1 cellular context compared by ENCODE assay signal in the genomic region with DNA sequence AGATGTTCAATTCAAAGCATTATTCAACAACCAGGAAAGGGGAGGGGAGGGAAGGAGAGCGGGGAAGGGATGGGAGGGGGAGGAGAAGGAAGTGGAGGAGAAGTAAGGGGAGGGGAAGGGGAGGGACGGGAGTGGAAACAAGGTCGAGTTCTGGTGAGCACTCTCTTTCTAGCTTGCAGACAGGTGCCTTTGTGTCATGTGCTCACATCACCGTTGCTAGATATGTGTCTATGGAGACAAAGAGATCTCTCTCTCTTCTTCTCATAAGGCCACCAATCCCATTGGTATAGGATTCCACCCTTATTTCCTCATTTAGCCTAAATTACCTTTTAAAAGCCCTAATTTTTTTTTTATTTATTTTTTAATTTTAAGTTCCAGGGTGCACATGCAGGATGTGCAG.
TF ChIP-seq lines count a peak whose summit lies in the region.

No MANE protein-coding gene starts in this region.

TF ChIP-seq in IMR-90, 13 proteins besides CTCF, POLR2A, EP300 and RAD21 (continued from another document):
- TF ChIP-seq USF2 (IDR thresholded peaks at IDR 0.05; ENCODE audit: low read depth, low read length) = no peak
- TF ChIP-seq, protein P1, sequence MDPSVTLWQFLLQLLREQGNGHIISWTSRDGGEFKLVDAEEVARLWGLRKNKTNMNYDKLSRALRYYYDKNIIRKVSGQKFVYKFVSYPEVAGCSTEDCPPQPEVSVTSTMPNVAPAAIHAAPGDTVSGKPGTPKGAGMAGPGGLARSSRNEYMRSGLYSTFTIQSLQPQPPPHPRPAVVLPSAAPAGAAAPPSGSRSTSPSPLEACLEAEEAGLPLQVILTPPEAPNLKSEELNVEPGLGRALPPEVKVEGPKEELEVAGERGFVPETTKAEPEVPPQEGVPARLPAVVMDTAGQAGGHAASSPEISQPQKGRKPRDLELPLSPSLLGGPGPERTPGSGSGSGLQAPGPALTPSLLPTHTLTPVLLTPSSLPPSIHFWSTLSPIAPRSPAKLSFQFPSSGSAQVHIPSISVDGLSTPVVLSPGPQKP (IDR thresholded peaks at IDR 0.05; ENCODE audit: borderline replicate concordance, low read depth, low read length) = no peak
- no peak for TF ChIP-seq MXI1 (IDR thresholded peaks at IDR 0.05; ENCODE audit: borderline replicate concordance, low read depth, low read length)
- TF ChIP-seq RCOR1 (IDR thresholded peaks at IDR 0.05; ENCODE audit: insufficient replicate concordance, low read length) = no peak
